ENCODE assay signal across 11 cellular contexts in genomic region chr7:48094861-48095293, GRCh38. TPM values are rescaled to one million over a fixed set of nuclear protein-coding genes. Genes with fewer than 3 reads are reported as not detected.
DNase-seq lines count a peak whose midpoint lies in the region; ATAC-seq and TF ChIP-seq lines count a peak whose summit lies in the region.
"Had no signal": no experiment of that assay in that cellular context is flagged by ENCODE, and none has a peak within 500 bp of the region (broad histone marks: within the 10 kb centered on the region; RNA-seq: fewer than 3 reads in every experiment).

No MANE protein-coding gene starts in this region.

- POLR2A ChIA-PET in Caco-2 (lab: Charles Lee): interaction anchor here (0.6 to 0.8 kb wide), 2 partner anchors 95 to 769 kb away, joined by 3 to 4 read pairs; no protein-coding TSS in a partner anchor

- H3K36me3 Mint-ChIP-seq in Caco-2 (ENCODE audit: insufficient read depth, unreplicated experiment) (peaks cover 25% of the 10 kb centered on the region), endothelial cell (ENCODE audit: low read depth, unreplicated experiment) (peaks cover 60% of the 10 kb centered on the region), natural killer cell (peaks cover 22% of the 10 kb centered on the region)

- H3K27me3 ChIP-seq in Caco-2 (replicated peaks; ENCODE audit: control insufficient read depth, insufficient read depth, low read length): no peaks in the 10 kb centered on the region
- H3K27me3 ChIP-seq in SJCRH30: no peaks in the 10 kb centered on the region
- H3K27me3 ChIP-seq: vagina had no signal

- intact Hi-C loops in Caco-2 (cut with micrococcal nuclease; ENCODE audit: unreplicated experiment): no loop called here
- intact Hi-C loops in natural killer cell (cut with micrococcal nuclease): no loop called here

- H3K4me3 ChIP-seq in Caco-2 (ENCODE audit: low read depth, low read length) (no peak overlapping the region), SJCRH30 (no peak overlapping the region)
- H3K4me3 ChIP-seq: cardiac muscle cell, vagina had no signal

- BruUV-seq in Caco-2 (replicated peaks; lab: Mats Ljungman, UMichigan): no TSS peak

- H3K27ac Mint-ChIP-seq in Caco-2 (ENCODE audit: unreplicated experiment) (peak overlapping the region; percentile 88), endothelial cell (ENCODE audit: unreplicated experiment) (peak overlapping the region; percentile 62), natural killer cell (peak overlapping the region; percentile 96 to 98)

- ATAC-seq in natural killer cell: no peak

- no peaks in the 10 kb centered on the region; the same call in 1 of the 2 replicates for H3K36me3 ChIP-seq in Caco-2 (ENCODE audit: control insufficient read depth, insufficient read depth, low read length)
- no peaks in the 10 kb centered on the region for H3K36me3 ChIP-seq in SJCRH30
- H3K36me3 ChIP-seq: cardiac muscle cell had no signal

- TF ChIP-seq CTCF in Caco-2 (IDR thresholded peaks at IDR 0.05; ENCODE audit: insufficient read depth in 1 of 2, low read depth in 1 of 2, low read length in 1 of 2, severe bottlenecking in 1 of 2, unreplicated experiment in 1 of 2): no peak
- TF ChIP-seq CTCF in endothelial cell (IDR thresholded peaks at IDR 0.05; ENCODE audit: unreplicated experiment): no peak
- no peak for TF ChIP-seq CTCF in natural killer cell (IDR thresholded peaks at IDR 0.05)

- H3K4me3 Mint-ChIP-seq in Caco-2 (ENCODE audit: unreplicated experiment) (no peak overlapping the region), endothelial cell (ENCODE audit: unreplicated experiment) (no peak overlapping the region), natural killer cell (peak overlapping the region; percentile 35)

- H3K9me3 ChIP-seq in Caco-2 (no peaks in the 10 kb centered on the region), SJCRH30 (replicated peaks) (no peaks in the 10 kb centered on the region)
- H3K9me3 ChIP-seq: vagina had no signal

- CTCF ChIA-PET in Caco-2 (lab: Charles Lee): no interaction called here

- peak overlapping the region; percentile 49 for H3K27ac ChIP-seq in SJCRH30
- H3K27ac ChIP-seq: cardiac muscle cell, vagina had no signal

- H3K27me3 Mint-ChIP-seq in Caco-2 (ENCODE audit: insufficient read depth, unreplicated experiment): no peaks in the 10 kb centered on the region
- no peaks in the 10 kb centered on the region for H3K27me3 Mint-ChIP-seq in endothelial cell (ENCODE audit: unreplicated experiment)
- H3K27me3 Mint-ChIP-seq in natural killer cell (ENCODE audit: low read depth in 2 of 2): no peaks in the 10 kb centered on the region

- DNase-seq in Caco-2 (no peak), SJCRH30 (no peak), endothelial cell (ENCODE audit: low spot score) (no peak), natural killer cell (no peak), DMS114 treated with DMSO at 0.1 percent for 48 hours (lab: John Stamatoyannopoulos, UW; ENCODE audit: unreplicated experiment) (no peak), GOT3 (lab: John Stamatoyannopoulos, UW) (no peak), mesenteric fat pad (ENCODE audit: low spot score) (no peak)
- no peak for DNase-seq in effector CD8-positive, alpha-beta T cell (lab: John Stamatoyannopoulos, UW)
- DNase-seq: NCI-H1092 treated with DMSO at 0.1 percent for 48 hours had no signal

- H3K9me3 Mint-ChIP-seq in Caco-2 (ENCODE audit: unreplicated experiment) (no peaks in the 10 kb centered on the region), endothelial cell (ENCODE audit: unreplicated experiment) (no peaks in the 10 kb centered on the region), natural killer cell (no peaks in the 10 kb centered on the region)

- peaks cover 24% of the 10 kb centered on the region for H3K4me1 ChIP-seq in Caco-2
- H3K4me1 ChIP-seq in SJCRH30: peaks cover 12% of the 10 kb centered on the region

- H3K4me1 Mint-ChIP-seq in Caco-2 (ENCODE audit: low read depth, unreplicated experiment) (peaks cover 28% of the 10 kb centered on the region), endothelial cell (ENCODE audit: unreplicated experiment) (peaks cover 38% of the 10 kb centered on the region), natural killer cell (peaks cover 93 to 96% of the 10 kb centered on the region in 2 donors)

RNA-seq across cellular contexts. Expression of gene UPP1, which starts 5.8 kb away (rescaled TPM):
- total RNA-seq in Caco-2 (2022): 18.7 and 20.6 TPM in 2 replicates
- total RNA-seq in SJCRH30 (2014; rRNA removed; shearing (Covaris generic)): 2.4 and 3.7 TPM in 2 replicates
- 77.4 TPM for total RNA-seq in endothelial cell (ENCODE audit: unreplicated experiment)
- total RNA-seq in natural killer cell: 100 to 1,000 TPM in 2 of 3 donors, 10 to 100 TPM in 1; 98.5 to 121 (median 113) TPM
- total RNA-seq in mesenteric fat pad: 68.9 TPM

RNA-seq across cellular contexts. Expression of gene C7orf57, which starts 59.5 kb away (rescaled TPM):
- total RNA-seq in Caco-2 (2022): not detected in 2 replicates
- total RNA-seq in SJCRH30 (2014; rRNA removed; shearing (Covaris generic)): 0.06 TPM in 1 of 2 replicates, not detected in the other
- not detected for total RNA-seq in endothelial cell (ENCODE audit: unreplicated experiment)
- under 1 TPM in 1 of 3 donors, not detected in 2; 0.85 TPM for total RNA-seq in natural killer cell
- total RNA-seq in mesenteric fat pad: not detected
- total RNA-seq: cardiac muscle cell, vagina had no signal
